28 cellular contexts compared by ENCODE assay signal in the genomic region with DNA sequence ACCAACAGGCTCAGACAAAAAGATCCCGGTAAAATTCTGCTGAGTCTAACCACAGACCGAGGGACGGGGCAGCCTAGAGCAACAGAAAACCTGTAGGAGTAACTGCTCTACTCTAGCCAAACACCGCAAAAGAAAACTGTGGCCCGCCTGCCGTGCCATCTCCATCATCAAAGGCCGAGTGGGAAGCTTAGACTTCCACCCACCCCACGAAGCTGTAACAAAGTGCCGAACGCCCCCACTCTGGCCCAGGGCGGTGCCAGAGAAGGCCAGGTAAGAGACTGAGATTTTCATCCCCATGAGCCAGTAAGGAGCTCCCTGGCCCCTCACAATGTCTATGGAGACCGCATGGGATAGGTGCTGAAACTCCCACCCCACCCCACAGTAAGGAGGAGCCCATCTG.
"Had no signal": no experiment of that assay in that cellular context is flagged by ENCODE, and none has a peak within 500 bp of the region (broad histone marks: within the 10 kb centered on the region; RNA-seq: fewer than 3 reads in every experiment).

No MANE protein-coding gene starts in this region.

- H3K9me3 ChIP-seq: stomach, suprapubic skin, testis, thoracic aorta, thyroid gland, tibial artery, tibial nerve, transverse colon, upper lobe of left lung, upper lobe of right lung, uterus, vagina had no signal

- H3K4me3 ChIP-seq: stomach, suprapubic skin, testis, thoracic aorta, thyroid gland, tibial artery, tibial nerve, transverse colon, upper lobe of left lung, upper lobe of right lung, uterus, vagina had no signal

- H3K27me3 ChIP-seq: stomach, suprapubic skin, testis, thyroid gland, tibial artery, tibial nerve, transverse colon, upper lobe of left lung, upper lobe of right lung, uterus, vagina had no signal

- H3K4me3 Mint-ChIP-seq: stimulated activated effector memory CD8-positive, alpha-beta T cell treated with anti-CD3 and anti-CD28 coated beads, Interleukin-12 subunit alpha, Interleukin-12 subunit beta, amount 100 ng/mL, for 72 hours; stimulated activated memory B cell treated with anti-CD40 and anti-IgM and Interleukin-4, amounts not matched to agents 10 μg/mL and 1 μg/mL and 100 μg/mL, for 72 hours; stimulated activated naive B cell treated with anti-CD40 and anti-IgM and Interleukin-4, amounts not matched to agents 10 μg/mL and 1 μg/mL and 100 μg/mL, for 72 hours; stimulated activated naive CD8-positive, alpha-beta T cell treated with anti-CD3 and anti-CD28 coated beads, Interleukin-15, amount 100 ng/mL, for 72 hours; stimulated activated naive CD8-positive, alpha-beta T cell treated with anti-CD3 and anti-CD28 coated beads, Interleukin-15, Interleukin-2, amounts not matched to agents 100 ng/mL and 50 ng/mL, for 24 hours; type B pancreatic cell had no signal

- H3K9me3 Mint-ChIP-seq: stimulated activated effector memory CD8-positive, alpha-beta T cell treated with anti-CD3 and anti-CD28 coated beads, Interleukin-12 subunit alpha, Interleukin-12 subunit beta, amount 100 ng/mL, for 72 hours; stimulated activated naive CD8-positive, alpha-beta T cell treated with anti-CD3 and anti-CD28 coated beads, Interleukin-15, Interleukin-2, amounts not matched to agents 100 ng/mL and 50 ng/mL, for 24 hours had no signal

- H3K4me1 Mint-ChIP-seq: stimulated activated effector memory CD8-positive, alpha-beta T cell treated with anti-CD3 and anti-CD28 coated beads, Interleukin-12 subunit alpha, Interleukin-12 subunit beta, amount 100 ng/mL, for 72 hours; stimulated activated naive CD8-positive, alpha-beta T cell treated with anti-CD3 and anti-CD28 coated beads, Interleukin-15, amount 100 ng/mL, for 72 hours had no signal

- H3K36me3 ChIP-seq: stomach, suprapubic skin, thoracic aorta, thyroid gland, tibial artery, tibial nerve, transverse colon, upper lobe of left lung, upper lobe of right lung, uterus, vagina had no signal

- H3K4me1 ChIP-seq: stomach, suprapubic skin, testis, thyroid gland, tibial artery, tibial nerve, transverse colon, upper lobe of left lung, upper lobe of right lung, uterus, vagina had no signal

- H3K27me3 Mint-ChIP-seq: stimulated activated memory B cell treated with anti-CD40 and anti-IgM and Interleukin-4, amounts not matched to agents 10 μg/mL and 1 μg/mL and 100 μg/mL, for 72 hours; stimulated activated naive CD8-positive, alpha-beta T cell treated with anti-CD3 and anti-CD28 coated beads, Interleukin-15, amount 100 ng/mL, for 72 hours; stimulated activated naive CD8-positive, alpha-beta T cell treated with anti-CD3 and anti-CD28 coated beads, Interleukin-15, Interleukin-2, amounts not matched to agents 100 ng/mL and 50 ng/mL, for 24 hours; type B pancreatic cell had no signal

- H3K36me3 Mint-ChIP-seq: stimulated activated effector memory CD8-positive, alpha-beta T cell treated with anti-CD3 and anti-CD28 coated beads, Interleukin-12 subunit alpha, Interleukin-12 subunit beta, amount 100 ng/mL, for 72 hours had no signal

- DNase-seq: stimulated activated CD4-positive, alpha-beta T cell treated with anti-CD3 and anti-CD28 coated beads, Interleukin-2, amount 100 ng/mL, for 48 hours; stimulated activated CD4-positive, alpha-beta T cell treated with anti-CD3 and anti-CD28 coated beads, Interleukin-4, amount 100 ng/mL, for 1 hour; stimulated activated CD4-positive, alpha-beta T cell treated with anti-CD3 and anti-CD28 coated beads, Interleukin-4, amount 100 ng/mL, for 24 hours; stimulated activated CD4-positive, alpha-beta T cell treated with anti-CD3 and anti-CD28 coated beads, Interleukin-4, amount 100 ng/mL, for 4 hours; stimulated activated CD8-positive, alpha-beta memory T cell treated with anti-CD3 and anti-CD28 coated beads, Interleukin-4, amount 100 ng/mL, for 48 hours; stimulated activated naive B cell treated with anti-CD40 and anti-IgM and Interleukin-4, amounts not matched to agents 10 μg/mL and 1 μg/mL and 100 μg/mL, for 72 hours; stimulated activated naive CD4-positive, alpha-beta T cell; stimulated activated naive CD4-positive, alpha-beta T cell treated with Interleukin-2 at 50 U/mL for 16 hours; stimulated activated naive CD8-positive, alpha-beta T cell treated with anti-CD3 and anti-CD28 coated beads, Interleukin-15, amount 100 ng/mL, for 72 hours; stimulated activated naive CD8-positive, alpha-beta T cell treated with anti-CD3 and anti-CD28 coated beads, Interleukin-15, Interleukin-2, amounts not matched to agents 100 U/mL and 50 U/mL, for 24 hours; stomach; substantia nigra; testis; thyroid gland; tibial artery; transverse colon; trophoblast cell; upper lobe of left lung; upper lobe of right lung; uterus had no signal

- H3K27ac Mint-ChIP-seq: stimulated activated effector memory CD8-positive, alpha-beta T cell treated with anti-CD3 and anti-CD28 coated beads, Interleukin-12 subunit alpha, Interleukin-12 subunit beta, amount 100 ng/mL, for 72 hours; stimulated activated memory B cell treated with anti-CD40 and anti-IgM and Interleukin-4, amounts not matched to agents 10 μg/mL and 1 μg/mL and 100 μg/mL, for 72 hours; stimulated activated naive B cell treated with anti-CD40 and anti-IgM and Interleukin-4, amounts not matched to agents 10 μg/mL and 1 μg/mL and 100 μg/mL, for 72 hours; stimulated activated naive CD8-positive, alpha-beta T cell treated with anti-CD3 and anti-CD28 coated beads, Interleukin-15, amount 100 ng/mL, for 72 hours; stimulated activated naive CD8-positive, alpha-beta T cell treated with anti-CD3 and anti-CD28 coated beads, Interleukin-15, Interleukin-2, amounts not matched to agents 100 ng/mL and 50 ng/mL, for 24 hours; type B pancreatic cell had no signal

- H3K27ac ChIP-seq: stomach, suprapubic skin, testis, thoracic aorta, thyroid gland, tibial artery, tibial nerve, transverse colon, upper lobe of left lung, upper lobe of right lung, uterus, vagina had no signal

- ATAC-seq: stimulated activated effector memory CD8-positive, alpha-beta T cell treated with anti-CD3 and anti-CD28 coated beads, Interleukin-12 subunit alpha, Interleukin-12 subunit beta, amount 100 ng/mL, for 72 hours; stimulated activated memory B cell treated with anti-CD40 and anti-IgM and Interleukin-4, amounts not matched to agents 10 μg/mL and 1 μg/mL and 100 μg/mL, for 72 hours; stimulated activated naive B cell treated with anti-CD40 and anti-IgM and Interleukin-4, amounts not matched to agents 10 μg/mL and 1 μg/mL and 100 μg/mL, for 72 hours; stimulated activated naive CD8-positive, alpha-beta T cell treated with anti-CD3 and anti-CD28 coated beads, Interleukin-15, amount 100 ng/mL, for 72 hours; stimulated activated naive CD8-positive, alpha-beta T cell treated with anti-CD3 and anti-CD28 coated beads, Interleukin-15, Interleukin-2, amounts not matched to agents 100 U/mL and 50 U/mL, for 24 hours; upper lobe of right lung had no signal
